Comparison of ENCODE assay signal across 17 cellular contexts in genomic region chr17:17089796-17090641, GRCh38. TPM values are rescaled to one million over a fixed set of nuclear protein-coding genes. Genes with fewer than 3 reads are reported as not detected.
DNase-seq lines count a peak whose midpoint lies in the region; ATAC-seq and TF ChIP-seq lines count a peak whose summit lies in the region.
"Had no signal": no experiment of that assay in that cellular context is flagged by ENCODE, and none has a peak within 500 bp of the region (broad histone marks: within the 10 kb centered on the region; RNA-seq: fewer than 3 reads in every experiment).

No MANE protein-coding gene starts in this region.

- no peaks in the 10 kb centered on the region for H3K27me3 Mint-ChIP-seq in activated naive CD8-positive, alpha-beta T cell treated with anti-CD3 and anti-CD28 coated beads, Interleukin-2, amount 10 ng/mL, durations not matched to agents 7 days and 5 days
- no peaks in the 10 kb centered on the region for H3K27me3 Mint-ChIP-seq in activated naive CD8-positive, alpha-beta T cell treated with anti-CD3 and anti-CD28 coated beads for 36 hours

- 89% methylated on average over 18 of the region's 18 CpGs; no CpG with 5 or more reads in 1 of the 2 donors for WGBS in transverse colon (ENCODE audit: low coverage in 1 of 2), 2 donors

- no peaks in the 10 kb centered on the region for H3K9me3 Mint-ChIP-seq in activated naive CD8-positive, alpha-beta T cell treated with anti-CD3 and anti-CD28 coated beads, Interleukin-2, amount 10 ng/mL, durations not matched to agents 7 days and 5 days
- H3K9me3 Mint-ChIP-seq in activated naive CD8-positive, alpha-beta T cell treated with anti-CD3 and anti-CD28 coated beads for 36 hours = no peaks in the 10 kb centered on the region

- H3K4me3 ChIP-seq in transverse colon (no peak overlapping the region), BE2C (ENCODE audit: low read depth, low read length) (no peak overlapping the region)
- H3K4me3 ChIP-seq: heart left ventricle had no signal

- H3K27ac Mint-ChIP-seq in activated naive CD8-positive, alpha-beta T cell treated with anti-CD3 and anti-CD28 coated beads, Interleukin-2, amount 10 ng/mL, durations not matched to agents 7 days and 5 days = no peak overlapping the region
- H3K27ac Mint-ChIP-seq in activated naive CD8-positive, alpha-beta T cell treated with anti-CD3 and anti-CD28 coated beads for 36 hours = no peak overlapping the region

- intact Hi-C loops in transverse colon (cut with DNase I; ENCODE audit: low total_unique reads) = no loop called here

- H3K4me1 Mint-ChIP-seq in activated naive CD8-positive, alpha-beta T cell treated with anti-CD3 and anti-CD28 coated beads, Interleukin-2, amount 10 ng/mL, durations not matched to agents 7 days and 5 days = peaks cover 21% of the 10 kb centered on the region
- H3K4me1 Mint-ChIP-seq in activated naive CD8-positive, alpha-beta T cell treated with anti-CD3 and anti-CD28 coated beads for 36 hours = peaks cover 31% of the 10 kb centered on the region

- peaks cover 0 to 44% (median 16%) of the 10 kb centered on the region in 4 donors for H3K4me1 ChIP-seq in transverse colon
- H3K4me1 ChIP-seq in BE2C = no peaks in the 10 kb centered on the region

- ATAC-seq in activated naive CD8-positive, alpha-beta T cell treated with anti-CD3 and anti-CD28 coated beads, Interleukin-2, amount 10 ng/mL, durations not matched to agents 7 days and 5 days (ENCODE audit: low read depth) = no peak
- ATAC-seq in left lobe of liver = peak; percentile 48
- ATAC-seq in GM18519 (IDR thresholded peaks at IDR 0.05; ENCODE audit: low FRiP score, unreplicated experiment) = no peak
- ATAC-seq: heart left ventricle, right cardiac atrium had no signal

- TF ChIP-seq CTCF in VCaP (conservative IDR thresholded peaks at IDR 0.05) (no peak), transverse colon (IDR thresholded peaks at IDR 0.05) (no peak), BE2C (IDR thresholded peaks at IDR 0.05; ENCODE audit: low read depth, low read length) (no peak)

- peak; percentile 13 for DNase-seq in activated naive CD8-positive, alpha-beta T cell treated with anti-CD3 and anti-CD28 coated beads, Interleukin-2, amount 10 ng/mL, durations not matched to agents 7 days and 5 days
- DNase-seq in activated naive CD8-positive, alpha-beta T cell treated with anti-CD3 and anti-CD28 coated beads for 36 hours = no peak
- DNase-seq in left lobe of liver (ENCODE audit: low spot score) (peak; percentile 66), transverse colon (peak; percentile 44), dermis blood vessel endothelial cell (no peak), BE2C (no peak)
- DNase-seq: activated effector memory CD4-positive, alpha-beta T cell treated with anti-CD3 and anti-CD28 coated beads, Interleukin-2, amount 50 U/mL, for 16 hours; kidney; NCI-H1694 treated with DMSO at 0.1 percent for 48 hours; OCI-M1; SK-N-SH; stimulated activated CD4-positive, alpha-beta T cell treated with anti-CD3 and anti-CD28 coated beads, Interleukin-2, amount 100 ng/mL, for 24 hours had no signal

- H3K27me3 ChIP-seq in transverse colon = no peaks in the 10 kb centered on the region
- no peaks in the 10 kb centered on the region for H3K27me3 ChIP-seq in BE2C
- H3K27me3 ChIP-seq: heart left ventricle, neutrophil had no signal

- no peak for TF ChIP-seq POLR2A in transverse colon (IDR thresholded peaks at IDR 0.05)

- H3K36me3 ChIP-seq in transverse colon (no peaks in the 10 kb centered on the region), BE2C (no peaks in the 10 kb centered on the region)

- H3K9me3 ChIP-seq in transverse colon = no peaks in the 10 kb centered on the region
- no peaks in the 10 kb centered on the region for H3K9me3 ChIP-seq in BE2C
- H3K9me3 ChIP-seq: heart left ventricle, neutrophil, SK-N-SH had no signal

- POLR2A ChIA-PET in activated naive CD8-positive, alpha-beta T cell treated with anti-CD3 and anti-CD28 coated beads, Interleukin-2, amount 10 ng/mL, durations not matched to agents 7 days and 5 days (lab: Charles Lee) = interaction anchor here (0.7 kb wide), 1 partner anchor 85 kb away, joined by 4 read pairs; no protein-coding TSS in a partner anchor

- no peak for TF ChIP-seq EP300 in transverse colon (IDR thresholded peaks at IDR 0.05; ENCODE audit: low read depth)

- no peak overlapping the region for H3K4me3 Mint-ChIP-seq in activated naive CD8-positive, alpha-beta T cell treated with anti-CD3 and anti-CD28 coated beads, Interleukin-2, amount 10 ng/mL, durations not matched to agents 7 days and 5 days
- no peak overlapping the region for H3K4me3 Mint-ChIP-seq in activated naive CD8-positive, alpha-beta T cell treated with anti-CD3 and anti-CD28 coated beads for 36 hours

- H3K27ac ChIP-seq in VCaP = peak overlapping the region; percentile 74
- H3K27ac ChIP-seq in transverse colon = peak overlapping the region; percentile 48 to 68 (median 52)
- H3K27ac ChIP-seq: neutrophil had no signal

- peaks cover 11% of the 10 kb centered on the region for H3K36me3 Mint-ChIP-seq in activated naive CD8-positive, alpha-beta T cell treated with anti-CD3 and anti-CD28 coated beads, Interleukin-2, amount 10 ng/mL, durations not matched to agents 7 days and 5 days
- peaks cover 6% of the 10 kb centered on the region for H3K36me3 Mint-ChIP-seq in activated naive CD8-positive, alpha-beta T cell treated with anti-CD3 and anti-CD28 coated beads for 36 hours

- in situ Hi-C loops in transverse colon (cut with MboI; ENCODE audit: low pct_ligation_motif_present in 1 of 4, low pct_unique_long_range_greater_than_20kb in 1 of 4, low sequenced_read_pairs in 3 of 4) = no loop called here

RNA-seq across cellular contexts. Expression of gene MPRIP, which starts 47.8 kb away (rescaled TPM):
- total RNA-seq in activated naive CD8-positive, alpha-beta T cell treated with anti-CD3 and anti-CD28 coated beads, Interleukin-2, amount 10 ng/mL, durations not matched to agents 7 days and 5 days = 100 to 1,000 TPM; 210 to 239 TPM
- total RNA-seq in activated naive CD8-positive, alpha-beta T cell treated with anti-CD3 and anti-CD28 coated beads for 36 hours = 100 to 1,000 TPM; 130 to 143 TPM
- total RNA-seq in left lobe of liver (93.3 TPM), transverse colon (100 to 1,000 TPM; 124 to 368 (median 158) TPM), dermis blood vessel endothelial cell (105 and 175 TPM in 2 replicates)
- polyA plus RNA-seq in BE2C (2012; ENCODE audit: insufficient read depth, insufficient read length, low read depth) = 159 TPM

Comparison
In these comparisons a context has a peak if more than half of its experiments do, and no peak if none do; other contexts are left out.
1. DNase-seq: peak in activated naive CD8-positive, alpha-beta T cell treated with anti-CD3 and anti-CD28 coated beads, Interleukin-2, amount 10 ng/mL, durations not matched to agents 7 days and 5 days (single experiment), left lobe of liver (single experiment) and transverse colon (single experiment); none in activated naive CD8-positive, alpha-beta T cell treated with anti-CD3 and anti-CD28 coated beads for 36 hours (single experiment), dermis blood vessel endothelial cell (single experiment) and BE2C (single experiment).